Comparison of ENCODE assay signal across 8 cellular contexts in the genomic region with DNA sequence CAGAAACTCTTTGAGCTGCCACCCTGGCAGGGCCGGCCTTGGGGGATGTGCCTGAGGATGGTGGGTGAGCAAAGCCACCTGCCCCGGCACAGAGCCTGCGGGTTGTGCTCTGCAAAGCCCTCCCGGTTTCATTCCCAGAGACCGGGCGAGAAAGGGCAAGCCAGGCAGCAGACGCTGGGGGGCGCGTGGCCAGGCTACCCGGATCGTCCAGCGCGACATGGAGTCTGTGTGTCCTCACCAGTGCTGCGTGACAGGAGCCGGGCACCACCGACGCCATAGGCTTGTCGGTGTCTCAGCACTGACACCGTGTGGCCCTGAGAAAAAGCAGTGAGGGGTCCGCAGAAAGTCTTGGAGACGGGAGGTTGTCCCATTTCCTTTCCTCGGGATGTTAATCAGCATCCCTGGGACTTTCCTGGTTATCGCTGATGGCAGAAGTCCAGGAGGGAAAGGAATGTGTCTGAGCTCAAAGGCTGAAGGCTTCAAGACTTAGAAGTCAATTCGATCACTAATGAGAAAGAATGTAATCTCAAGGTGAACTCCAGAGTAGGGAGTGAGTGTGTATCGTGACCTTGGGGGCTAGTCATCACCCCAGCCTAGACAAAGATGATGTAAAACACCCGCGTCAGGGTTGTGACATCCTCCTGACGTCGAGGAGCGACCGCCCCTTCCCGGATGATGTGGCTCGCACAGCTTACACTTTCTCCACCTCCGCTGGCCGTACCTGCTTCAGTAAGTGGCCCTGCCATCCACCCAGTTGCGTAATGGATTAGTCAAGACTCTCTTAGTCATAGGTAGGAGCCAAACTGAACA. TPM values are rescaled to one million over a fixed set of nuclear protein-coding genes. Genes with fewer than 3 reads are reported as not detected.
DNase-seq lines count a peak whose midpoint lies in the region; ATAC-seq and TF ChIP-seq lines count a peak whose summit lies in the region.

No MANE protein-coding gene starts in this region.

- H3K27me3 ChIP-seq in iPS-15b (ENCODE audit: control insufficient read depth, insufficient read depth, low read length): peaks cover 4% of the 10 kb centered on the region
- no peaks in the 10 kb centered on the region for H3K27me3 ChIP-seq in gastrocnemius medialis

- H3K9ac ChIP-seq in iPS-15b (ENCODE audit: low read depth, low read length): no peak overlapping the region

- no peak for TF ChIP-seq POLR2A in gastrocnemius medialis (IDR thresholded peaks at IDR 0.05)

- H3K36me3 ChIP-seq in iPS-15b (ENCODE audit: control insufficient read depth, insufficient read depth, low read length) (no peaks in the 10 kb centered on the region), gastrocnemius medialis (no peaks in the 10 kb centered on the region)

- peak overlapping the region; percentile 51 for H3K4me3 Mint-ChIP-seq in T-helper 2 cell treated with Interferon-gamma antibody and Interleukin-4, amounts not matched to agents 5 μg/mL and 100 μg/mL, for 36 hours
- peak overlapping the region; percentile 69 for H3K4me3 Mint-ChIP-seq in MCF 10A (ENCODE audit: unreplicated experiment)

- peak; percentile 67 to 78 for ATAC-seq in gastrocnemius medialis
- no peak for ATAC-seq in HG03175 (IDR thresholded peaks at IDR 0.05; ENCODE audit: unreplicated experiment)
- no peak for ATAC-seq in GM19351 (IDR thresholded peaks at IDR 0.05; ENCODE audit: unreplicated experiment)

- in situ Hi-C loops in GM13976 (cut with MboI; ENCODE audit: low sequenced_read_pairs, unreplicated experiment): no loop called here
- in situ Hi-C loops in gastrocnemius medialis (cut with MboI; ENCODE audit: low sequenced_read_pairs in 4 of 4): loop anchor here (5.0 to 10.0 kb wide), 3 partner anchors 60 to 65 kb away; no protein-coding TSS in a partner anchor

- H3K4me1 ChIP-seq in iPS-15b (ENCODE audit: control insufficient read depth, insufficient read depth, low read length): peaks cover 5% of the 10 kb centered on the region
- peaks cover 32 to 36% of the 10 kb centered on the region in 2 donors for H3K4me1 ChIP-seq in gastrocnemius medialis

- H3K27ac ChIP-seq in gastrocnemius medialis: peak overlapping the region; percentile 32 to 61 (median 56)

- peak overlapping the region; percentile 48 for H3K4me3 ChIP-seq in iPS-15b (ENCODE audit: low read depth, low read length)
- H3K4me3 ChIP-seq in gastrocnemius medialis: peak overlapping the region; percentile 28 to 45 (median 36)

- no peaks in the 10 kb centered on the region for H3K36me3 Mint-ChIP-seq in T-helper 2 cell treated with Interferon-gamma antibody and Interleukin-4, amounts not matched to agents 5 μg/mL and 100 μg/mL, for 36 hours (ENCODE audit: low read depth)
- peaks cover 6% of the 10 kb centered on the region for H3K36me3 Mint-ChIP-seq in MCF 10A (ENCODE audit: insufficient read depth, unreplicated experiment)

- intact Hi-C loops in MCF 10A (cut with micrococcal nuclease): loop anchor here (1.0 to 5.0 kb wide), 2 partner anchors 85 to 127 kb away; a partner anchor contains a TSS
- intact Hi-C loops in gastrocnemius medialis (cut with DNase I; ENCODE audit: low total_unique reads): loop anchor here (1.0 kb wide), 1 partner anchor 68 kb away; no protein-coding TSS in a partner anchor

- no peak overlapping the region for H3K27ac Mint-ChIP-seq in T-helper 2 cell treated with Interferon-gamma antibody and Interleukin-4, amounts not matched to agents 5 μg/mL and 100 μg/mL, for 36 hours
- peak overlapping the region; percentile 95 for H3K27ac Mint-ChIP-seq in MCF 10A (ENCODE audit: low read depth, unreplicated experiment)

- POLR2A ChIA-PET in MCF 10A (lab: Yijun Ruan, JAX): interaction anchor here (0.7 to 2.5 kb wide), 20 partner anchors 9 to 1129 kb away, joined by 3 to 28 read pairs (median 4); a partner anchor contains a TSS

- H3K4me1 Mint-ChIP-seq in T-helper 2 cell treated with Interferon-gamma antibody and Interleukin-4, amounts not matched to agents 5 μg/mL and 100 μg/mL, for 36 hours (ENCODE audit: low read depth): peaks cover 11% of the 10 kb centered on the region
- peaks cover 13% of the 10 kb centered on the region for H3K4me1 Mint-ChIP-seq in MCF 10A (ENCODE audit: insufficient read depth, unreplicated experiment)

- CTCF ChIA-PET in MCF 10A (lab: Yijun Ruan, JAX): interaction anchor here (0.6 to 5.0 kb wide), 17 partner anchors 10 to 122 kb away, joined by 3 to 56 read pairs (median 4); a partner anchor contains a TSS

- no peaks in the 10 kb centered on the region for H3K9me3 ChIP-seq in iPS-15b (ENCODE audit: control insufficient read depth, insufficient read depth, low read length)
- no peaks in the 10 kb centered on the region for H3K9me3 ChIP-seq in gastrocnemius medialis

- peak; percentile 86 for DNase-seq in GM13976 (ENCODE audit: low spot score)
- DNase-seq in NCI-H1417 (lab: John Stamatoyannopoulos, UW): peak; percentile 51 to 83 (median 65)
- DNase-seq in T-helper 2 cell treated with Interferon-gamma antibody and Interleukin-4, amounts not matched to agents 5 μg/mL and 100 μg/mL, for 36 hours (ENCODE audit: low spot score): peak; percentile 36
- peak; percentile 99 for DNase-seq in MCF 10A (ENCODE audit: unreplicated experiment)
- peak; percentile 58 to 80 for DNase-seq in gastrocnemius medialis

- TSS peak; percentile 96 for BruUV-seq in MCF 10A (replicated peaks; lab: Mats Ljungman, UMichigan)

- no peaks in the 10 kb centered on the region for H3K9me3 Mint-ChIP-seq in T-helper 2 cell treated with Interferon-gamma antibody and Interleukin-4, amounts not matched to agents 5 μg/mL and 100 μg/mL, for 36 hours
- no peaks in the 10 kb centered on the region for H3K9me3 Mint-ChIP-seq in MCF 10A (ENCODE audit: unreplicated experiment)

- TF ChIP-seq CTCF in GM13976 (IDR thresholded peaks at IDR 0.05; ENCODE audit: borderline replicate concordance, control extremely low read depth, extremely low read depth, insufficient read depth, missing control alignments): peak; percentile 64
- peak; percentile 59 for TF ChIP-seq CTCF in MCF 10A (IDR thresholded peaks at IDR 0.05; ENCODE audit: unreplicated experiment)
- peak; percentile 65 to 81 (median 76) for TF ChIP-seq CTCF in gastrocnemius medialis (IDR thresholded peaks at IDR 0.05 in 4 of 5, conservative IDR thresholded peaks at IDR 0.05 in 1 of 5)

- peaks cover 46% of the 10 kb centered on the region for H3K27me3 Mint-ChIP-seq in T-helper 2 cell treated with Interferon-gamma antibody and Interleukin-4, amounts not matched to agents 5 μg/mL and 100 μg/mL, for 36 hours (ENCODE audit: low read depth)
- no peaks in the 10 kb centered on the region for H3K27me3 Mint-ChIP-seq in MCF 10A (ENCODE audit: insufficient read depth, unreplicated experiment)

RNA-seq across cellular contexts. Expression of a gene that starts 36.3 kb away (rescaled TPM):
- 0.07 and 0.12 TPM in 2 replicates for total RNA-seq in MCF 10A (2022)
- not detected for total RNA-seq in gastrocnemius medialis

RNA-seq across cellular contexts. Expression of a gene that starts 37.2 kb away (rescaled TPM):
- total RNA-seq in MCF 10A (2022): not detected in 2 replicates
- total RNA-seq in gastrocnemius medialis: under 1 TPM in 1 of 4 donors, not detected in 3; 0.10 TPM

Comparison
In these comparisons a context has a peak if more than half of its experiments do, and no peak if none do; other contexts are left out.
1. DNase-seq: peak in every context shown above with its lines; median percentile 99 in MCF 10A; 86 in GM13976; 69 in gastrocnemius medialis; 65 in NCI-H1417; 36 in T-helper 2 cell treated with Interferon-gamma antibody and Interleukin-4, amounts not matched to agents 5 μg/mL and 100 μg/mL, for 36 hours.
2. ATAC-seq: peak in gastrocnemius medialis (2 of 2); none in HG03175 (single experiment) and GM19351 (single experiment).
3. Peak in every context shown above with its lines, with median percentiles within 50 percentile points of each other: CTCF ChIP-seq.